Comparison of ENCODE assay signal across 23 cellular contexts in genomic region chr12:92911339-92911738, GRCh38. TPM values are rescaled to one million over a fixed set of nuclear protein-coding genes. Genes with fewer than 3 reads are reported as not detected.
DNase-seq lines count a peak whose midpoint lies in the region; ATAC-seq, FAIRE-seq and TF ChIP-seq lines count a peak whose summit lies in the region.
"Had no signal": no experiment of that assay in that cellular context is flagged by ENCODE, and none has a peak within 500 bp of the region (broad histone marks: within the 10 kb centered on the region; RNA-seq: fewer than 3 reads in every experiment).

No MANE protein-coding gene starts in this region.

- no peaks in the 10 kb centered on the region for H3K27me3 Mint-ChIP-seq in T-helper 2 cell treated with Interferon-gamma antibody and Interleukin-4, amounts not matched to agents 5 μg/mL and 100 μg/mL, for 36 hours (ENCODE audit: low read depth)
- H3K27me3 Mint-ChIP-seq in immature natural killer cell (ENCODE audit: low read depth in 3 of 3), result no peaks in the 10 kb centered on the region

- no peak overlapping the region for H3K9ac ChIP-seq in SK-N-MC (ENCODE audit: insufficient read length)
- H3K9ac ChIP-seq: SK-N-SH had no signal

- H3K27ac ChIP-seq in SK-N-MC (peak overlapping the region; percentile 40; the same call in 1 of the 2 replicates), foreskin keratinocyte (peak overlapping the region; percentile 37)
- H3K27ac ChIP-seq: PC-9, uterus had no signal

- H3K4me1 Mint-ChIP-seq in T-helper 2 cell treated with Interferon-gamma antibody and Interleukin-4, amounts not matched to agents 5 μg/mL and 100 μg/mL, for 36 hours (ENCODE audit: low read depth), result peaks cover 35% of the 10 kb centered on the region
- H3K4me1 Mint-ChIP-seq in immature natural killer cell, result peaks cover 29 to 45% of the 10 kb centered on the region in 2 donors

- peaks cover 19% of the 10 kb centered on the region for H3K4me1 ChIP-seq in foreskin keratinocyte
- H3K4me1 ChIP-seq: uterus had no signal

- no peak for FAIRE-seq in GM12891 (lab: Jason Lieb, UNC)
- FAIRE-seq: A204.1, D721Med had no signal

- TF ChIP-seq POLR2A in GM12891 (IDR thresholded peaks at IDR 0.05; ENCODE audit: low read depth, low read length), result no peak

- no peak for DNase-seq in T-helper 2 cell treated with Interferon-gamma antibody and Interleukin-4, amounts not matched to agents 5 μg/mL and 100 μg/mL, for 36 hours (ENCODE audit: low spot score)
- no peak for DNase-seq in T-helper 2 cell
- DNase-seq in GM12891 (ENCODE audit: insufficient read length, low spot score), result no peak
- DNase-seq in SK-N-MC (ENCODE audit: low read depth, low spot score), result no peak
- no peak for DNase-seq in foreskin keratinocyte
- DNase-seq in DMS79 treated with DMSO at 0.1 percent for 48 hours (lab: John Stamatoyannopoulos, UW), result no peak
- DNase-seq in immature natural killer cell, result no peak
- DNase-seq: activated effector memory CD4-positive, alpha-beta T cell treated with Interleukin-2 at 50 U/mL for 16 hours; cerebellar nuclear complex; effector CD8-positive, alpha-beta T cell; kidney glomerular epithelial cell; NCI-H1436 treated with DMSO at 0.1 percent for 48 hours; NCI-H2171; NCI-H748 treated with DMSO at 0.1 percent for 48 hours; nucleus accumbens; PC-9; SK-N-SH; stimulated activated CD4-positive, alpha-beta T cell treated with anti-CD3 and anti-CD28 coated beads, Interleukin-12 subunit alpha, Interleukin-12 subunit beta, amount 100 ng/mL, for 4 hours; substantia nigra; uterus had no signal

- peak overlapping the region; percentile 7 for H3K27ac Mint-ChIP-seq in T-helper 2 cell treated with Interferon-gamma antibody and Interleukin-4, amounts not matched to agents 5 μg/mL and 100 μg/mL, for 36 hours
- H3K27ac Mint-ChIP-seq in immature natural killer cell, result no peak overlapping the region

- H3K4me3 Mint-ChIP-seq in T-helper 2 cell treated with Interferon-gamma antibody and Interleukin-4, amounts not matched to agents 5 μg/mL and 100 μg/mL, for 36 hours, result peak overlapping the region; percentile 16
- H3K4me3 Mint-ChIP-seq in immature natural killer cell, result no peak overlapping the region

- H3K4me3 ChIP-seq in SK-N-MC, result no peak overlapping the region
- H3K4me3 ChIP-seq: PC-9, uterus had no signal

- H3K9me3 ChIP-seq in SK-N-MC (ENCODE audit: low read depth, low read length), result peaks cover 6% of the 10 kb centered on the region
- H3K9me3 ChIP-seq: uterus had no signal

- no peaks in the 10 kb centered on the region for H3K27me3 ChIP-seq in foreskin keratinocyte
- H3K27me3 ChIP-seq: uterus had no signal

- H3K36me3 ChIP-seq in SK-N-MC (ENCODE audit: insufficient read depth, low read length), result no peaks in the 10 kb centered on the region
- H3K36me3 ChIP-seq: uterus had no signal

- no peak for TF ChIP-seq CTCF in foreskin keratinocyte (conservative IDR thresholded peaks at IDR 0.05)

- peaks cover 4% of the 10 kb centered on the region for H3K9me3 Mint-ChIP-seq in T-helper 2 cell treated with Interferon-gamma antibody and Interleukin-4, amounts not matched to agents 5 μg/mL and 100 μg/mL, for 36 hours
- no peaks in the 10 kb centered on the region for H3K9me3 Mint-ChIP-seq in immature natural killer cell

- H3K36me3 Mint-ChIP-seq in T-helper 2 cell treated with Interferon-gamma antibody and Interleukin-4, amounts not matched to agents 5 μg/mL and 100 μg/mL, for 36 hours (ENCODE audit: low read depth), result peaks cover 39% of the 10 kb centered on the region
- no peaks in the 10 kb centered on the region for H3K36me3 Mint-ChIP-seq in immature natural killer cell

- ATAC-seq in foreskin keratinocyte, result no peak
- no peak for ATAC-seq in GM21576 (IDR thresholded peaks at IDR 0.05; ENCODE audit: unreplicated experiment)

TF ChIP-seq in GM12891, 5 proteins besides CTCF, POLR2A, EP300 and RAD21:
- peak; percentile 57 for TF ChIP-seq SPI1 (IDR thresholded peaks at IDR 0.05; ENCODE audit: low read depth, low read length)
- no peak for TF ChIP-seq PAX5 (IDR thresholded peaks at IDR 0.05; ENCODE audit: insufficient read depth, low read length, severe bottlenecking)
- TF ChIP-seq POU2F2 (IDR thresholded peaks at IDR 0.05; ENCODE audit: low read depth, low read length), result no peak

RNA-seq across cellular contexts. Expression of gene EEA1, which starts 17.8 kb away (rescaled TPM):
- polyA plus RNA-seq in GM12891 (2012; ENCODE audit: low read depth, missing spikeins), result 2.9 TPM
- 22.8 and 27.1 TPM in 2 replicates for total RNA-seq in foreskin keratinocyte
- polyA plus RNA-seq in foreskin keratinocyte (1.9 and 2.6 TPM in 2 replicates), immature natural killer cell (10 to 100 TPM in 1 of 3 donors, 1 to 10 TPM in 2; 1.8 to 12.5 (median 3.5) TPM)
